In the genomic region with DNA sequence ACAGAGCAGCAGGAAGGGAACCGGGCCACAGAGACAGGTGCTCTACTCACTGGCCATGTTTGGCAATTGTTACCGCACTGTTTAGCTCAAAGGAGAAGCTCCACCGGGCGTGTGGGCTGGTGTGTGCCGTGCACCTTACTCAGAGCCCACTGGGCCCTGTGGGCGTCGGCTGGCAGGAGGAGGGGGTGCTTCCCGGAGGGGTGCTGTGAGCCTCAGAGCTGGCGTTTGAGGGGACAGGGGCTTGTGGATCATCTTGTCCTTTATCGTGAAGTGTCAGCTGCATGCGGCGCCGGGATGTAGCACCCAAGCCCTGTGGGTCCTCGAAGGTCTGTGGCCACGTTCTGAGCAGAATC, we compare ENCODE assay signal across 18 cellular contexts.
A peak's percentile ranks its signal among the peaks of the same experiment; 100 is the strongest.
DNase-seq lines count a peak whose midpoint lies in the region; ATAC-seq and TF ChIP-seq lines count a peak whose summit lies in the region.
"Had no signal": no experiment of that assay in that cellular context is flagged by ENCODE, and none has a peak within 500 bp of the region (broad histone marks: within the 10 kb centered on the region; RNA-seq: fewer than 3 reads in every experiment).

No MANE protein-coding gene starts in this region.

- H3K4me3 Mint-ChIP-seq in glutamatergic neuron (ENCODE audit: unreplicated experiment) (no peak overlapping the region), neural progenitor cell (no peak overlapping the region)
- H3K4me3 Mint-ChIP-seq in T-helper 2 cell treated with Interferon-gamma antibody and Interleukin-4, amounts not matched to agents 5 μg/mL and 100 μg/mL, for 36 hours: no peak overlapping the region
- H3K4me3 Mint-ChIP-seq in activated T-cell treated with anti-CD3 and anti-CD28 coated beads, Interleukin-2, amount 50 U/mL, for 72 hours: no peak overlapping the region
- H3K4me3 Mint-ChIP-seq in activated naive CD8-positive, alpha-beta T cell treated with anti-CD3 and anti-CD28 coated beads, Interleukin-2, amount 50 U/mL, for 24 hours: no peak overlapping the region
- H3K4me3 Mint-ChIP-seq: H9, HFFc6 had no signal

- H3K9me3 ChIP-seq in right atrium auricular region (no peaks in the 10 kb centered on the region), neural progenitor cell (ENCODE audit: low read depth) (no peaks in the 10 kb centered on the region)
- H3K9me3 ChIP-seq: Peyer's patch, SJCRH30 had no signal

- no peak overlapping the region for H3K4me3 ChIP-seq in right atrium auricular region
- H3K4me3 ChIP-seq in neural progenitor cell: no peak overlapping the region
- H3K4me3 ChIP-seq: Peyer's patch, SJCRH30 had no signal

- no peaks in the 10 kb centered on the region for H3K79me2 ChIP-seq in neural progenitor cell (ENCODE audit: low read depth)

- TF ChIP-seq CTCF in right atrium auricular region (IDR thresholded peaks at IDR 0.05): no peak
- TF ChIP-seq CTCF in glutamatergic neuron (IDR thresholded peaks at IDR 0.05; ENCODE audit: partially characterized antibody, unreplicated experiment): no peak
- no peak for TF ChIP-seq CTCF in neural progenitor cell (IDR thresholded peaks at IDR 0.05)

- no peak overlapping the region for H3K27ac ChIP-seq in right atrium auricular region
- H3K27ac ChIP-seq in neural progenitor cell: no peak overlapping the region
- H3K27ac ChIP-seq: C4-2B, Peyer's patch, SJCRH30 had no signal

- no peak for ATAC-seq in left cardiac atrium
- ATAC-seq in activated T-cell treated with anti-CD3 and anti-CD28 coated beads, Interleukin-2, amount 50 U/mL, for 72 hours (replicated peaks in 1 of 2): no peak
- ATAC-seq in activated naive CD8-positive, alpha-beta T cell treated with anti-CD3 and anti-CD28 coated beads, Interleukin-2, amount 50 U/mL, for 24 hours: no peak

- H3F3A ChIP-seq in neural progenitor cell (ENCODE audit: low read depth): no peaks in the 10 kb centered on the region

- no peak overlapping the region for H3K4me2 ChIP-seq in neural progenitor cell

- H3K9ac ChIP-seq in neural progenitor cell: no peak overlapping the region

- H4K20me1 ChIP-seq in neural progenitor cell (ENCODE audit: low read depth): no peaks in the 10 kb centered on the region

- H3K36me3 ChIP-seq in right atrium auricular region (no peaks in the 10 kb centered on the region), neural progenitor cell (no peaks in the 10 kb centered on the region)
- H3K36me3 ChIP-seq: Peyer's patch, SJCRH30 had no signal

- no peaks in the 10 kb centered on the region for H3K27me3 ChIP-seq in right atrium auricular region
- no peaks in the 10 kb centered on the region for H3K27me3 ChIP-seq in neural progenitor cell
- H3K27me3 ChIP-seq: Peyer's patch, SJCRH30 had no signal

- H3K36me3 Mint-ChIP-seq in glutamatergic neuron (ENCODE audit: unreplicated experiment) (peaks cover 10% of the 10 kb centered on the region), neural progenitor cell (peaks cover 63% of the 10 kb centered on the region)
- peaks cover 10% of the 10 kb centered on the region for H3K36me3 Mint-ChIP-seq in T-helper 2 cell treated with Interferon-gamma antibody and Interleukin-4, amounts not matched to agents 5 μg/mL and 100 μg/mL, for 36 hours (ENCODE audit: low read depth)
- H3K36me3 Mint-ChIP-seq in activated T-cell treated with anti-CD3 and anti-CD28 coated beads, Interleukin-2, amount 50 U/mL, for 72 hours (ENCODE audit: insufficient read depth in 2 of 2): no peaks in the 10 kb centered on the region
- H3K36me3 Mint-ChIP-seq in activated naive CD8-positive, alpha-beta T cell treated with anti-CD3 and anti-CD28 coated beads, Interleukin-2, amount 50 U/mL, for 24 hours (ENCODE audit: low read depth): no peaks in the 10 kb centered on the region

- DNase-seq in left cardiac atrium: peak; percentile 13
- DNase-seq in right atrium auricular region (ENCODE audit: low spot score): no peak
- peak; percentile 8 for DNase-seq in glutamatergic neuron
- no peak for DNase-seq in neural progenitor cell (ENCODE audit: low spot score)
- no peak for DNase-seq in T-helper 2 cell treated with Interferon-gamma antibody and Interleukin-4, amounts not matched to agents 5 μg/mL and 100 μg/mL, for 36 hours (ENCODE audit: low spot score)
- no peak for DNase-seq in activated T-cell treated with anti-CD3 and anti-CD28 coated beads, Interleukin-2, amount 50 U/mL, for 72 hours
- no peak for DNase-seq in activated naive CD8-positive, alpha-beta T cell treated with anti-CD3 and anti-CD28 coated beads, Interleukin-2, amount 50 U/mL, for 24 hours
- DNase-seq: H9, HFFc6, Karpas-422, NCI-H1694, NCI-H2081, NCI-H2171 treated with DMSO at 0.1 percent for 48 hours, NCI-H524 treated with DMSO at 0.1 percent for 48 hours, NCI-H82, SJCRH30 had no signal

- H2AFZ ChIP-seq in neural progenitor cell (replicated peaks): no peak overlapping the region

- H3K4me1 Mint-ChIP-seq in glutamatergic neuron (ENCODE audit: low read depth, unreplicated experiment): no peaks in the 10 kb centered on the region
- H3K4me1 Mint-ChIP-seq in neural progenitor cell: peaks cover 25% of the 10 kb centered on the region
- peaks cover 2% of the 10 kb centered on the region for H3K4me1 Mint-ChIP-seq in T-helper 2 cell treated with Interferon-gamma antibody and Interleukin-4, amounts not matched to agents 5 μg/mL and 100 μg/mL, for 36 hours (ENCODE audit: low read depth)
- peaks cover 15% of the 10 kb centered on the region for H3K4me1 Mint-ChIP-seq in activated T-cell treated with anti-CD3 and anti-CD28 coated beads, Interleukin-2, amount 50 U/mL, for 72 hours (ENCODE audit: low read depth)
- peaks cover 3% of the 10 kb centered on the region for H3K4me1 Mint-ChIP-seq in activated naive CD8-positive, alpha-beta T cell treated with anti-CD3 and anti-CD28 coated beads, Interleukin-2, amount 50 U/mL, for 24 hours

- H3K27ac Mint-ChIP-seq in glutamatergic neuron (ENCODE audit: unreplicated experiment) (no peak overlapping the region), neural progenitor cell (peak overlapping the region; percentile 84)
- H3K27ac Mint-ChIP-seq in T-helper 2 cell treated with Interferon-gamma antibody and Interleukin-4, amounts not matched to agents 5 μg/mL and 100 μg/mL, for 36 hours: no peak overlapping the region
- H3K27ac Mint-ChIP-seq in activated T-cell treated with anti-CD3 and anti-CD28 coated beads, Interleukin-2, amount 50 U/mL, for 72 hours: no peak overlapping the region
- H3K27ac Mint-ChIP-seq in activated naive CD8-positive, alpha-beta T cell treated with anti-CD3 and anti-CD28 coated beads, Interleukin-2, amount 50 U/mL, for 24 hours: no peak overlapping the region
- H3K27ac Mint-ChIP-seq: HFFc6 had no signal

- H3K4me1 ChIP-seq in right atrium auricular region: no peaks in the 10 kb centered on the region
- H3K4me1 ChIP-seq in neural progenitor cell: no peaks in the 10 kb centered on the region
- H3K4me1 ChIP-seq: Peyer's patch, SJCRH30 had no signal

- intact Hi-C loops in left cardiac atrium (cut with DNase I): no loop called here

- H3K27me3 Mint-ChIP-seq in glutamatergic neuron (ENCODE audit: unreplicated experiment) (peaks cover 9% of the 10 kb centered on the region), neural progenitor cell (ENCODE audit: insufficient read depth, low read depth) (peaks cover 4% of the 10 kb centered on the region)
- H3K27me3 Mint-ChIP-seq in T-helper 2 cell treated with Interferon-gamma antibody and Interleukin-4, amounts not matched to agents 5 μg/mL and 100 μg/mL, for 36 hours (ENCODE audit: low read depth): no peaks in the 10 kb centered on the region
- H3K27me3 Mint-ChIP-seq in activated T-cell treated with anti-CD3 and anti-CD28 coated beads, Interleukin-2, amount 50 U/mL, for 72 hours (ENCODE audit: low read depth): no peaks in the 10 kb centered on the region
- H3K27me3 Mint-ChIP-seq in activated naive CD8-positive, alpha-beta T cell treated with anti-CD3 and anti-CD28 coated beads, Interleukin-2, amount 50 U/mL, for 24 hours: no peaks in the 10 kb centered on the region

- H3K9me3 Mint-ChIP-seq in glutamatergic neuron (ENCODE audit: unreplicated experiment) (peaks cover 9% of the 10 kb centered on the region), neural progenitor cell (no peaks in the 10 kb centered on the region)
- H3K9me3 Mint-ChIP-seq in T-helper 2 cell treated with Interferon-gamma antibody and Interleukin-4, amounts not matched to agents 5 μg/mL and 100 μg/mL, for 36 hours: no peaks in the 10 kb centered on the region
- H3K9me3 Mint-ChIP-seq in activated T-cell treated with anti-CD3 and anti-CD28 coated beads, Interleukin-2, amount 50 U/mL, for 72 hours: peaks cover 2 to 4% of the 10 kb centered on the region in 2 donors
- no peaks in the 10 kb centered on the region for H3K9me3 Mint-ChIP-seq in activated naive CD8-positive, alpha-beta T cell treated with anti-CD3 and anti-CD28 coated beads, Interleukin-2, amount 50 U/mL, for 24 hours

Comparison
In these comparisons a context has a peak if more than half of its experiments do, and no peak if none do; other contexts are left out.
1. DNase-seq: peak in left cardiac atrium (single experiment) and glutamatergic neuron (single experiment); none in right atrium auricular region (single experiment), neural progenitor cell (single experiment), T-helper 2 cell treated with Interferon-gamma antibody and Interleukin-4, amounts not matched to agents 5 μg/mL and 100 μg/mL, for 36 hours (single experiment), activated T-cell treated with anti-CD3 and anti-CD28 coated beads, Interleukin-2, amount 50 U/mL, for 72 hours (0 of 2) and activated naive CD8-positive, alpha-beta T cell treated with anti-CD3 and anti-CD28 coated beads, Interleukin-2, amount 50 U/mL, for 24 hours (single experiment).